ENCODE assay signal across 27 cellular contexts in genomic region chr3:131143802-131144201, GRCh38.
"Had no signal": no experiment of that assay in that cellular context is flagged by ENCODE, and none has a peak within 500 bp of the region (broad histone marks: within the 10 kb centered on the region; RNA-seq: fewer than 3 reads in every experiment).

No MANE protein-coding gene starts in this region.

- H3K4me3 ChIP-seq: left ventricle myocardium inferior, lung, pancreas, prostate gland, skin epidermis, stomach, testis, thyroid gland, transverse colon, upper lobe of left lung, vagina had no signal

- H3K9me3 ChIP-seq: pancreas, prostate gland, testis, thyroid gland, transverse colon, upper lobe of left lung, vagina had no signal

- H3K27ac Mint-ChIP-seq: mesothelial cell of epicardium; natural killer cell; nephron progenitor cell; stimulated activated naive B cell treated with anti-CD40 and anti-IgM and Interleukin-4, amounts not matched to agents 10 μg/mL and 1 μg/mL and 100 μg/mL, for 72 hours had no signal

- ATAC-seq: natural killer cell; pancreas; right cardiac atrium; sciatic nerve; stimulated activated naive B cell treated with anti-CD40 and anti-IgM and Interleukin-4, amounts not matched to agents 10 μg/mL and 1 μg/mL and 100 μg/mL, for 72 hours; stimulated activated naive CD8-positive, alpha-beta T cell treated with anti-CD3 and anti-CD28 coated beads, Interleukin-15, Interleukin-2, amounts not matched to agents 100 U/mL and 50 U/mL, for 24 hours had no signal

- DNase-seq: islet precursor cell; left ventricle myocardium inferior; naive B cell; natural killer cell; nephron progenitor cell; nucleus accumbens; pancreas; posterior cingulate gyrus; retina; right cardiac atrium; stimulated activated CD4-positive, alpha-beta T cell treated with anti-CD3 and anti-CD28 coated beads, Interleukin-12 subunit alpha, Interleukin-12 subunit beta, amount 100 ng/mL, for 4 hours; stimulated activated CD4-positive, alpha-beta T cell treated with anti-CD3 and anti-CD28 coated beads, Interleukin-15, amount 100 ng/mL, for 24 hours; stimulated activated CD4-positive, alpha-beta T cell treated with anti-CD3 and anti-CD28 coated beads, Interleukin-2, amount 100 ng/mL, for 24 hours; stimulated activated CD4-positive, alpha-beta T cell treated with anti-CD3 and anti-CD28 coated beads, Interleukin-4, amount 100 ng/mL, for 1 hour; stimulated activated naive B cell treated with anti-CD40 and anti-IgM and Interleukin-4, amounts not matched to agents 10 μg/mL and 1 μg/mL and 100 μg/mL, for 72 hours; stimulated activated naive CD8-positive, alpha-beta T cell treated with anti-CD3 and anti-CD28 coated beads, Interleukin-15, Interleukin-2, amounts not matched to agents 100 U/mL and 50 U/mL, for 24 hours; stomach; testis; thyroid gland; transverse colon; upper lobe of left lung had no signal

- H3K36me3 Mint-ChIP-seq: mesothelial cell of epicardium; natural killer cell; stimulated activated naive B cell treated with anti-CD40 and anti-IgM and Interleukin-4, amounts not matched to agents 10 μg/mL and 1 μg/mL and 100 μg/mL, for 72 hours had no signal

- H3K4me3 Mint-ChIP-seq: mesothelial cell of epicardium; naive B cell; natural killer cell; nephron progenitor cell; stimulated activated naive B cell treated with anti-CD40 and anti-IgM and Interleukin-4, amounts not matched to agents 10 μg/mL and 1 μg/mL and 100 μg/mL, for 72 hours had no signal

- H3K27ac ChIP-seq: left ventricle myocardium inferior, pancreas, prostate gland, skin epidermis, stomach, testis, thyroid gland, transverse colon, upper lobe of left lung, vagina had no signal

- H3K4me1 Mint-ChIP-seq: mesothelial cell of epicardium; naive B cell; natural killer cell; nephron progenitor cell; stimulated activated naive B cell treated with anti-CD40 and anti-IgM and Interleukin-4, amounts not matched to agents 10 μg/mL and 1 μg/mL and 100 μg/mL, for 72 hours had no signal

- H3K27me3 Mint-ChIP-seq: stimulated activated naive B cell treated with anti-CD40 and anti-IgM and Interleukin-4, amounts not matched to agents 10 μg/mL and 1 μg/mL and 100 μg/mL, for 72 hours had no signal

- H3K9me3 Mint-ChIP-seq: natural killer cell had no signal

- H3K36me3 ChIP-seq: left ventricle myocardium inferior, pancreas, prostate gland, stomach, thyroid gland, transverse colon, upper lobe of left lung, vagina had no signal
